ENCODE assay signal across 1 cellular context in genomic region chr4:184621518-184621917, GRCh38.
TF ChIP-seq lines count a peak whose summit lies in the region.

No MANE protein-coding gene starts in this region.

TF ChIP-seq in HepG2, 621 proteins besides CTCF, POLR2A, EP300 and RAD21 (continued from another document and continues in another):
- TF ChIP-seq, protein P1, sequence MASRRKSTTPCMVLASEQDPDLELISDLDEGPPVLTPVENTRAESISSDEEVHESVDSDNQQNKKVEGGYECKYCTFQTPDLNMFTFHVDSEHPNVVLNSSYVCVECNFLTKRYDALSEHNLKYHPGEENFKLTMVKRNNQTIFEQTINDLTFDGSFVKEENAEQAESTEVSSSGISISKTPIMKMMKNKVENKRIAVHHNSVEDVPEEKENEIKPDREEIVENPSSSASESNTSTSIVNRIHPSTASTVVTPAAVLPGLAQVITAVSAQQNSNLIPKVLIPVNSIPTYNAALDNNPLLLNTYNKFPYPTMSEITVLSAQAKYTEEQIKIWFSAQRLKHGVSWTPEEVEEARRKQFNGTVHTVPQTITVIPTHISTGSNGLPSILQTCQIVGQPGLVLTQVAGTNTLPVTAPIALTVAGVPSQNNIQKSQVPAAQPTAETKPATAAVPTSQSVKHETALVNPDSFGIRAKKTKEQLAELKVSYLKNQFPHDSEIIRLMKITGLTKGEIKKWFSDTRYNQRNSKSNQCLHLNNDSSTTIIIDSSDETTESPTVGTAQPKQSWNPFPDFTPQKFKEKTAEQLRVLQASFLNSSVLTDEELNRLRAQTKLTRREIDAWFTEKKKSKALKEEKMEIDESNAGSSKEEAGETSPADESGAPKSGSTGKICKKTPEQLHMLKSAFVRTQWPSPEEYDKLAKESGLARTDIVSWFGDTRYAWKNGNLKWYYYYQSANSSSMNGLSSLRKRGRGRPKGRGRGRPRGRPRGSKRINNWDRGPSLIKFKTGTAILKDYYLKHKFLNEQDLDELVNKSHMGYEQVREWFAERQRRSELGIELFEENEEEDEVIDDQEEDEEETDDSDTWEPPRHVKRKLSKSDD (CRISPR knock-in tag; IDR thresholded peaks at IDR 0.05; ENCODE audit: low read depth): no peak
- TF ChIP-seq CREBL2 (CRISPR knock-in tag; IDR thresholded peaks at IDR 0.05; ENCODE audit: borderline replicate concordance) (no peak), ZC3H4 (CRISPR knock-in tag; IDR thresholded peaks at IDR 0.05; ENCODE audit: borderline replicate concordance) (no peak), ZNF891 (CRISPR knock-in tag; IDR thresholded peaks at IDR 0.05) (no peak), TBX2 (CRISPR knock-in tag; IDR thresholded peaks at IDR 0.05; ENCODE audit: borderline replicate concordance) (peak; percentile 29; the same call in 1 of the 2 replicates), ZNF496 (CRISPR knock-in tag; IDR thresholded peaks at IDR 0.05; ENCODE audit: insufficient replicate concordance) (no peak), EEA1 (CRISPR knock-in tag; IDR thresholded peaks at IDR 0.05; ENCODE audit: borderline replicate concordance) (no peak), ZNF367 (CRISPR knock-in tag; IDR thresholded peaks at IDR 0.05; ENCODE audit: borderline replicate concordance) (no peak), ZNF430 (CRISPR knock-in tag; IDR thresholded peaks at IDR 0.05) (no peak), DR1 (CRISPR knock-in tag; IDR thresholded peaks at IDR 0.05) (no peak), PCBP2 (optimal IDR thresholded peaks at IDR 0.05; ENCODE audit: low read depth, low read length, poor library complexity, severe bottlenecking) (no peak), ERF (CRISPR knock-in tag; IDR thresholded peaks at IDR 0.05) (no peak), ZNF562 (CRISPR knock-in tag; IDR thresholded peaks at IDR 0.05; ENCODE audit: borderline replicate concordance) (no peak), RNF2 (conservative IDR thresholded peaks at IDR 0.05; ENCODE audit: low read depth) (no peak), TERF1 (CRISPR knock-in tag; IDR thresholded peaks at IDR 0.05) (no peak), ZNF776 (CRISPR knock-in tag; IDR thresholded peaks at IDR 0.05) (no peak), BCL3 (CRISPR knock-in tag; IDR thresholded peaks at IDR 0.05) (no peak), MED1 (CRISPR knock-in tag; IDR thresholded peaks at IDR 0.05) (no peak), TFAP4 (IDR thresholded peaks at IDR 0.05; ENCODE audit: borderline replicate concordance, low read depth) (peak; percentile 23; the same call in 1 of the 2 replicates), ZNF205 (CRISPR knock-in tag; IDR thresholded peaks at IDR 0.05) (no peak), FOXJ3 (CRISPR knock-in tag; IDR thresholded peaks at IDR 0.05; ENCODE audit: borderline replicate concordance) (no peak), ZNF317 (CRISPR knock-in tag; IDR thresholded peaks at IDR 0.05) (0 out of 2 replicates have a peak, but pooled peaks have one; percentile 37), TP53 (CRISPR knock-in tag; conservative IDR thresholded peaks at IDR 0.05) (no peak), NR3C1 (CRISPR knock-in tag; IDR thresholded peaks at IDR 0.05) (no peak), KAT8 (CRISPR knock-in tag; IDR thresholded peaks at IDR 0.05) (0 out of 2 replicates have a peak, but pooled peaks have one; percentile 15), LBX2 (CRISPR knock-in tag; IDR thresholded peaks at IDR 0.05; ENCODE audit: borderline replicate concordance) (no peak), ATF1 (CRISPR knock-in tag; IDR thresholded peaks at IDR 0.05) (no peak), ZFP41 (CRISPR knock-in tag; IDR thresholded peaks at IDR 0.05; ENCODE audit: borderline replicate concordance) (no peak), ZBTB7B (CRISPR knock-in tag; IDR thresholded peaks at IDR 0.05) (0 out of 2 replicates have a peak, but pooled peaks have one; percentile 21), PAF1 (CRISPR knock-in tag; IDR thresholded peaks at IDR 0.05) (no peak), SOX6 (IDR thresholded peaks at IDR 0.05) (no peak), SOX6 (CRISPR knock-in tag; IDR thresholded peaks at IDR 0.05) (peak; percentile 40; the same call in 1 of the 2 replicates), NFE2L1 (CRISPR knock-in tag; IDR thresholded peaks at IDR 0.05; ENCODE audit: borderline replicate concordance) (no peak), ZNF432 (CRISPR knock-in tag; IDR thresholded peaks at IDR 0.05; ENCODE audit: borderline replicate concordance) (no peak), ZFP1 (CRISPR knock-in tag; IDR thresholded peaks at IDR 0.05) (no peak), KLF6 (CRISPR knock-in tag; IDR thresholded peaks at IDR 0.05) (no peak), SPEN (CRISPR knock-in tag; IDR thresholded peaks at IDR 0.05; ENCODE audit: low read depth) (no peak), ZNF672 (CRISPR knock-in tag; IDR thresholded peaks at IDR 0.05) (no peak), ONECUT2 (CRISPR knock-in tag; IDR thresholded peaks at IDR 0.05) (peak; percentile 61; the same call in 1 of the 2 replicates), FOXA1 (IDR thresholded peaks at IDR 0.05) (no peak), FOXA1 (CRISPR knock-in tag; IDR thresholded peaks at IDR 0.05) (0 out of 2 replicates have a peak, but pooled peaks have one; percentile 3), ZNF883 (CRISPR knock-in tag; IDR thresholded peaks at IDR 0.05; ENCODE audit: not compliant biosample characterization) (no peak), FOXO4 (CRISPR knock-in tag; conservative IDR thresholded peaks at IDR 0.05) (no peak), ZBTB20 (CRISPR knock-in tag; IDR thresholded peaks at IDR 0.05; ENCODE audit: borderline replicate concordance, low read depth) (no peak), RNF219 (CRISPR knock-in tag; IDR thresholded peaks at IDR 0.05) (no peak), GABPA (IDR thresholded peaks at IDR 0.05; ENCODE audit: low read depth, low read length) (no peak), GABPA (CRISPR knock-in tag; IDR thresholded peaks at IDR 0.05; ENCODE audit: low read depth) (no peak), TEAD3 (CRISPR knock-in tag; optimal IDR thresholded peaks at IDR 0.05; ENCODE audit: borderline replicate concordance) (peak; percentile 44), MAFF (IDR thresholded peaks at IDR 0.05; ENCODE audit: low read depth, low read length) (no peak), MYNN (CRISPR knock-in tag; IDR thresholded peaks at IDR 0.05; ENCODE audit: low read depth) (no peak), TAF1 (CRISPR knock-in tag; IDR thresholded peaks at IDR 0.05) (no peak)
- TF ChIP-seq, protein P2, sequence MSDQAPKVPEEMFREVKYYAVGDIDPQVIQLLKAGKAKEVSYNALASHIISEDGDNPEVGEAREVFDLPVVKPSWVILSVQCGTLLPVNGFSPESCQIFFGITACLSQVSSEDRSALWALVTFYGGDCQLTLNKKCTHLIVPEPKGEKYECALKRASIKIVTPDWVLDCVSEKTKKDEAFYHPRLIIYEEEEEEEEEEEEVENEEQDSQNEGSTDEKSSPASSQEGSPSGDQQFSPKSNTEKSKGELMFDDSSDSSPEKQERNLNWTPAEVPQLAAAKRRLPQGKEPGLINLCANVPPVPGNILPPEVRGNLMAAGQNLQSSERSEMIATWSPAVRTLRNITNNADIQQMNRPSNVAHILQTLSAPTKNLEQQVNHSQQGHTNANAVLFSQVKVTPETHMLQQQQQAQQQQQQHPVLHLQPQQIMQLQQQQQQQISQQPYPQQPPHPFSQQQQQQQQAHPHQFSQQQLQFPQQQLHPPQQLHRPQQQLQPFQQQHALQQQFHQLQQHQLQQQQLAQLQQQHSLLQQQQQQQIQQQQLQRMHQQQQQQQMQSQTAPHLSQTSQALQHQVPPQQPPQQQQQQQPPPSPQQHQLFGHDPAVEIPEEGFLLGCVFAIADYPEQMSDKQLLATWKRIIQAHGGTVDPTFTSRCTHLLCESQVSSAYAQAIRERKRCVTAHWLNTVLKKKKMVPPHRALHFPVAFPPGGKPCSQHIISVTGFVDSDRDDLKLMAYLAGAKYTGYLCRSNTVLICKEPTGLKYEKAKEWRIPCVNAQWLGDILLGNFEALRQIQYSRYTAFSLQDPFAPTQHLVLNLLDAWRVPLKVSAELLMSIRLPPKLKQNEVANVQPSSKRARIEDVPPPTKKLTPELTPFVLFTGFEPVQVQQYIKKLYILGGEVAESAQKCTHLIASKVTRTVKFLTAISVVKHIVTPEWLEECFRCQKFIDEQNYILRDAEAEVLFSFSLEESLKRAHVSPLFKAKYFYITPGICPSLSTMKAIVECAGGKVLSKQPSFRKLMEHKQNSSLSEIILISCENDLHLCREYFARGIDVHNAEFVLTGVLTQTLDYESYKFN (CRISPR knock-in tag; conservative IDR thresholded peaks at IDR 0.05): no peak
- TF ChIP-seq, protein P3, sequence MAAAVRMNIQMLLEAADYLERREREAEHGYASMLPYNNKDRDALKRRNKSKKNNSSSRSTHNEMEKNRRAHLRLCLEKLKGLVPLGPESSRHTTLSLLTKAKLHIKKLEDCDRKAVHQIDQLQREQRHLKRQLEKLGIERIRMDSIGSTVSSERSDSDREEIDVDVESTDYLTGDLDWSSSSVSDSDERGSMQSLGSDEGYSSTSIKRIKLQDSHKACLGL (CRISPR knock-in tag; IDR thresholded peaks at IDR 0.05): no peak
- TF ChIP-seq, protein P4, sequence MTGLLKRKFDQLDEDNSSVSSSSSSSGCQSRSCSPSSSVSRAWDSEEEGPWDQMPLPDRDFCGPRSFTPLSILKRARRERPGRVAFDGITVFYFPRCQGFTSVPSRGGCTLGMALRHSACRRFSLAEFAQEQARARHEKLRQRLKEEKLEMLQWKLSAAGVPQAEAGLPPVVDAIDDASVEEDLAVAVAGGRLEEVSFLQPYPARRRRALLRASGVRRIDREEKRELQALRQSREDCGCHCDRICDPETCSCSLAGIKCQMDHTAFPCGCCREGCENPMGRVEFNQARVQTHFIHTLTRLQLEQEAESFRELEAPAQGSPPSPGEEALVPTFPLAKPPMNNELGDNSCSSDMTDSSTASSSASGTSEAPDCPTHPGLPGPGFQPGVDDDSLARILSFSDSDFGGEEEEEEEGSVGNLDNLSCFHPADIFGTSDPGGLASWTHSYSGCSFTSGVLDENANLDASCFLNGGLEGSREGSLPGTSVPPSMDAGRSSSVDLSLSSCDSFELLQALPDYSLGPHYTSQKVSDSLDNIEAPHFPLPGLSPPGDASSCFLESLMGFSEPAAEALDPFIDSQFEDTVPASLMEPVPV (CRISPR knock-in tag; IDR thresholded peaks at IDR 0.05): no peak
- TF ChIP-seq, protein P5, sequence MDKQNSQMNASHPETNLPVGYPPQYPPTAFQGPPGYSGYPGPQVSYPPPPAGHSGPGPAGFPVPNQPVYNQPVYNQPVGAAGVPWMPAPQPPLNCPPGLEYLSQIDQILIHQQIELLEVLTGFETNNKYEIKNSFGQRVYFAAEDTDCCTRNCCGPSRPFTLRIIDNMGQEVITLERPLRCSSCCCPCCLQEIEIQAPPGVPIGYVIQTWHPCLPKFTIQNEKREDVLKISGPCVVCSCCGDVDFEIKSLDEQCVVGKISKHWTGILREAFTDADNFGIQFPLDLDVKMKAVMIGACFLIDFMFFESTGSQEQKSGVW (CRISPR knock-in tag; IDR thresholded peaks at IDR 0.05; ENCODE audit: borderline replicate concordance): no peak
